1 cellular context compared by ENCODE assay signal in genomic region chr22:21972293-21972779, GRCh38.
TF ChIP-seq lines count a peak whose summit lies in the region.

No MANE protein-coding gene starts in this region.

TF ChIP-seq in GM23338, 12 proteins besides CTCF, POLR2A, EP300 and RAD21 (continued from another document):
- TF ChIP-seq REST (IDR thresholded peaks at IDR 0.05; ENCODE audit: unreplicated experiment) (no peak), ZNF462 (CRISPR knock-in tag; IDR thresholded peaks at IDR 0.05) (no peak), ZNF331 (CRISPR knock-in tag; IDR thresholded peaks at IDR 0.05; ENCODE audit: low read depth) (no peak), STAT1 (IDR thresholded peaks at IDR 0.05; ENCODE audit: unreplicated experiment) (no peak), NANOG (IDR thresholded peaks at IDR 0.05; ENCODE audit: borderline replicate concordance) (no peak), JUNB (IDR thresholded peaks at IDR 0.05; ENCODE audit: unreplicated experiment) (no peak), EZH2phosphoT487 (IDR thresholded peaks at IDR 0.05; ENCODE audit: unreplicated experiment) (no peak)
